1 cellular context compared by ENCODE assay signal in the genomic region with DNA sequence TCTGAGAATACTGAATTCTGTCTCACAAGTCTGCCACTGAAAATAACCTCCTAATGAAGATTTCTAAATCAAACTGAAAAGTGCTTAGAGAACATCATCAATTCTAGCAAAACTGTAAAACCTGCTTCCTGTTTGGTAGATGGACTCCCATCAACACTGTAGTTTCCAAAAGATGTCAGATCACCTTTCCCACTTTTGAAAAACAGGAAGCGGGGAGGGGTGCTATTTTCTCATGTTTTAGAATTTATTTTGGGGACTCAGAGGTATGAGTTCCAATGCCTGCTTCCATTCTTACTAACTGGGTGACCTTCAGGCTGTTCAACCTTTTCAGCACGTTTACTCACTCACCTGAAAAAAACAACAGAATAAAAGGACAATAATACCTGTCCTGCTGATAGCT.
TF ChIP-seq lines count a peak whose summit lies in the region.

No MANE protein-coding gene starts in this region.

TF ChIP-seq in GM23338, 12 proteins besides CTCF, POLR2A, EP300 and RAD21 (continued from another document):
- TF ChIP-seq, protein P1, sequence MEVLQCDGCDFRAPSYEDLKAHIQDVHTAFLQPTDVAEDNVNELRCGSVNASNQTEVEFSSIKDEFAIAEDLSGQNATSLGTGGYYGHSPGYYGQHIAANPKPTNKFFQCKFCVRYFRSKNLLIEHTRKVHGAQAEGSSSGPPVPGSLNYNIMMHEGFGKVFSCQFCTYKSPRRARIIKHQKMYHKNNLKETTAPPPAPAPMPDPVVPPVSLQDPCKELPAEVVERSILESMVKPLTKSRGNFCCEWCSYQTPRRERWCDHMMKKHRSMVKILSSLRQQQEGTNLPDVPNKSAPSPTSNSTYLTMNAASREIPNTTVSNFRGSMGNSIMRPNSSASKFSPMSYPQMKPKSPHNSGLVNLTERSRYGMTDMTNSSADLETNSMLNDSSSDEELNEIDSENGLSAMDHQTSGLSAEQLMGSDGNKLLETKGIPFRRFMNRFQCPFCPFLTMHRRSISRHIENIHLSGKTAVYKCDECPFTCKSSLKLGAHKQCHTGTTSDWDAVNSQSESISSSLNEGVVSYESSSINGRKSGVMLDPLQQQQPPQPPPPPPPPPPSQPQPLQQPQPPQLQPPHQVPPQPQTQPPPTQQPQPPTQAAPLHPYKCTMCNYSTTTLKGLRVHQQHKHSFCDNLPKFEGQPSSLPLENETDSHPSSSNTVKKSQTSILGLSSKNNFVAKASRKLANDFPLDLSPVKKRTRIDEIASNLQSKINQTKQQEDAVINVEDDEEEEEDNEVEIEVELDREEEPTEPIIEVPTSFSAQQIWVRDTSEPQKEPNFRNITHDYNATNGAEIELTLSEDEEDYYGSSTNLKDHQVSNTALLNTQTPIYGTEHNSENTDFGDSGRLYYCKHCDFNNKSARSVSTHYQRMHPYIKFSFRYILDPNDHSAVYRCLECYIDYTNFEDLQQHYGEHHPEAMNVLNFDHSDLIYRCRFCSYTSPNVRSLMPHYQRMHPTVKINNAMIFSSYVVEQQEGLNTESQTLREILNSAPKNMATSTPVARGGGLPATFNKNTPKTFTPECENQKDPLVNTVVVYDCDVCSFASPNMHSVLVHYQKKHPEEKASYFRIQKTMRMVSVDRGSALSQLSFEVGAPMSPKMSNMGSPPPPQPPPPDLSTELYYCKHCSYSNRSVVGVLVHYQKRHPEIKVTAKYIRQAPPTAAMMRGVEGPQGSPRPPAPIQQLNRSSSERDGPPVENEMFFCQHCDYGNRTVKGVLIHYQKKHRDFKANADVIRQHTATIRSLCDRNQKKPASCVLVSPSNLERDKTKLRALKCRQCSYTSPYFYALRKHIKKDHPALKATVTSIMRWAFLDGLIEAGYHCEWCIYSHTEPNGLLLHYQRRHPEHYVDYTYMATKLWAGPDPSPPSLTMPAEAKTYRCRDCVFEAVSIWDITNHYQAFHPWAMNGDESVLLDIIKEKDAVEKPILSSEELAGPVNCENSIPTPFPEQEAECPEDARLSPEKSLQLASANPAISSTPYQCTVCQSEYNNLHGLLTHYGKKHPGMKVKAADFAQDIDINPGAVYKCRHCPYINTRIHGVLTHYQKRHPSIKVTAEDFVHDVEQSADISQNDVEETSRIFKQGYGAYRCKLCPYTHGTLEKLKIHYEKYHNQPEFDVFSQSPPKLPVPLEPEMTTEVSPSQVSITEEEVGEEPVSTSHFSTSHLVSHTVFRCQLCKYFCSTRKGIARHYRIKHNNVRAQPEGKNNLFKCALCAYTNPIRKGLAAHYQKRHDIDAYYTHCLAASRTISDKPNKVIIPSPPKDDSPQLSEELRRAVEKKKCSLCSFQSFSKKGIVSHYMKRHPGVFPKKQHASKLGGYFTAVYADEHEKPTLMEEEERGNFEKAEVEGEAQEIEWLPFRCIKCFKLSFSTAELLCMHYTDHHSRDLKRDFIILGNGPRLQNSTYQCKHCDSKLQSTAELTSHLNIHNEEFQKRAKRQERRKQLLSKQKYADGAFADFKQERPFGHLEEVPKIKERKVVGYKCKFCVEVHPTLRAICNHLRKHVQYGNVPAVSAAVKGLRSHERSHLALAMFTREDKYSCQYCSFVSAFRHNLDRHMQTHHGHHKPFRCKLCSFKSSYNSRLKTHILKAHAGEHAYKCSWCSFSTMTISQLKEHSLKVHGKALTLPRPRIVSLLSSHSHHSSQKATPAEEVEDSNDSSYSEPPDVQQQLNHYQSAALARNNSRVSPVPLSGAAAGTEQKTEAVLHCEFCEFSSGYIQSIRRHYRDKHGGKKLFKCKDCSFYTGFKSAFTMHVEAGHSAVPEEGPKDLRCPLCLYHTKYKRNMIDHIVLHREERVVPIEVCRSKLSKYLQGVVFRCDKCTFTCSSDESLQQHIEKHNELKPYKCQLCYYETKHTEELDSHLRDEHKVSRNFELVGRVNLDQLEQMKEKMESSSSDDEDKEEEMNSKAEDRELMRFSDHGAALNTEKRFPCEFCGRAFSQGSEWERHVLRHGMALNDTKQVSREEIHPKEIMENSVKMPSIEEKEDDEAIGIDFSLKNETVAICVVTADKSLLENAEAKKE (CRISPR knock-in tag; IDR thresholded peaks at IDR 0.05), result no peak
- TF ChIP-seq STAT1 (IDR thresholded peaks at IDR 0.05; ENCODE audit: unreplicated experiment) (no peak), JUNB (IDR thresholded peaks at IDR 0.05; ENCODE audit: unreplicated experiment) (no peak)
